Comparison of ENCODE assay signal across 1 cellular context in the genomic region with DNA sequence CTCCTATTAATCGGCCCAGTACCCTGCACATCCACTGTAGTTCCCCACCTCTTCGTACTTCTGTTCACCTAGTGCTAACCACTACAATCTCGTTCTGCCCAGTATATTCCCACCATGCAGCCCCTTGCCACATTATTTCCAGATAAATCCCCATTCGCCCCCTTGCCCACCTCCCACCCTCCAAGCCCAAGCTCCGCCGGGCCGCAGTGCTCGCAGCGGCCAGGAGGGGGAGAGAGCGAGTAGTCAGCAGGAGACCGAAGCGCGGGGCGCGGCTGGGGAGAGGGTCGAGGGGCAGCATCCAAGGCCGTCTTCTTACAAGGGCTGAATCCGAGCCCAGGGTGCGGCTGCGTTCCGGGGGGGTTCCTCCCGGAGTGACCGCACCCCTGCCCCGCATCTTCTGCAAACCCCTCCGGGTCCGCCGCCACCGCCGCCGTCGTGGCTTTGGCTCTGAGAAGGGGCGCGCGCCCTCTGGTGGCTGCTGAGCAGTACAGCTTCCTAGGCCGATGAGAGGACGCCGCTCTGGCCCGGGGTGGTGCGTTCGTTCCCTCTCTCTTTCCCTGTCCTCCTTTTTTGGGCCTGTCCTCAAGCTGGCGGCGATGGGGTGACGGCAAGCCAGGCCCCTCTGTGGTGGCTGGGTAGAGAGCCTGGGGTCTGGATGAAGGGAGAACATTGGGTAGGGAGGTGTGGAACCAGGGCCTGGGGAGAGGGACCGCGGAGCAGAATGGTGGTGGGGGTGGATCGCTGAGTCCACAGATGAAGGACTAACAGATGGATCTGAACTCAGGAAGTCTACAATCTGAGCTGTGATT.
TF ChIP-seq lines count a peak whose summit lies in the region.

No MANE protein-coding gene starts in this region.

TF ChIP-seq in HepG2, 621 proteins besides CTCF, POLR2A, EP300 and RAD21 (continued from another document):
- TF ChIP-seq ZMYM2 (CRISPR knock-in tag; IDR thresholded peaks at IDR 0.05) (peak; percentile 96), ATRX (CRISPR knock-in tag; IDR thresholded peaks at IDR 0.05; ENCODE audit: borderline replicate concordance) (no peak), SYNCRIP (IDR thresholded peaks at IDR 0.05; ENCODE audit: insufficient read depth, low read depth, low read length) (no peak), HOXA3 (CRISPR knock-in tag; IDR thresholded peaks at IDR 0.05) (peak; percentile 45; the same call in 1 of the 2 replicates), NFE2L2 (IDR thresholded peaks at IDR 0.05; ENCODE audit: low read length) (no peak), FOXK2 (IDR thresholded peaks at IDR 0.05) (no peak), ZFP37 (CRISPR knock-in tag; IDR thresholded peaks at IDR 0.05; ENCODE audit: borderline replicate concordance) (peak; percentile 60; the same call in 1 of the 2 replicates), ZBTB7A (CRISPR knock-in tag; IDR thresholded peaks at IDR 0.05) (peak; percentile 15; the same call in 1 of the 2 replicates), ZNF124 (CRISPR knock-in tag; IDR thresholded peaks at IDR 0.05) (no peak)
- TF ChIP-seq, protein P1, sequence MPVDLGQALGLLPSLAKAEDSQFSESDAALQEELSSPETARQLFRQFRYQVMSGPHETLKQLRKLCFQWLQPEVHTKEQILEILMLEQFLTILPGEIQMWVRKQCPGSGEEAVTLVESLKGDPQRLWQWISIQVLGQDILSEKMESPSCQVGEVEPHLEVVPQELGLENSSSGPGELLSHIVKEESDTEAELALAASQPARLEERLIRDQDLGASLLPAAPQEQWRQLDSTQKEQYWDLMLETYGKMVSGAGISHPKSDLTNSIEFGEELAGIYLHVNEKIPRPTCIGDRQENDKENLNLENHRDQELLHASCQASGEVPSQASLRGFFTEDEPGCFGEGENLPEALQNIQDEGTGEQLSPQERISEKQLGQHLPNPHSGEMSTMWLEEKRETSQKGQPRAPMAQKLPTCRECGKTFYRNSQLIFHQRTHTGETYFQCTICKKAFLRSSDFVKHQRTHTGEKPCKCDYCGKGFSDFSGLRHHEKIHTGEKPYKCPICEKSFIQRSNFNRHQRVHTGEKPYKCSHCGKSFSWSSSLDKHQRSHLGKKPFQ (CRISPR knock-in tag; IDR thresholded peaks at IDR 0.05; ENCODE audit: insufficient replicate concordance), result peak; percentile 58
- TF ChIP-seq, protein P2, sequence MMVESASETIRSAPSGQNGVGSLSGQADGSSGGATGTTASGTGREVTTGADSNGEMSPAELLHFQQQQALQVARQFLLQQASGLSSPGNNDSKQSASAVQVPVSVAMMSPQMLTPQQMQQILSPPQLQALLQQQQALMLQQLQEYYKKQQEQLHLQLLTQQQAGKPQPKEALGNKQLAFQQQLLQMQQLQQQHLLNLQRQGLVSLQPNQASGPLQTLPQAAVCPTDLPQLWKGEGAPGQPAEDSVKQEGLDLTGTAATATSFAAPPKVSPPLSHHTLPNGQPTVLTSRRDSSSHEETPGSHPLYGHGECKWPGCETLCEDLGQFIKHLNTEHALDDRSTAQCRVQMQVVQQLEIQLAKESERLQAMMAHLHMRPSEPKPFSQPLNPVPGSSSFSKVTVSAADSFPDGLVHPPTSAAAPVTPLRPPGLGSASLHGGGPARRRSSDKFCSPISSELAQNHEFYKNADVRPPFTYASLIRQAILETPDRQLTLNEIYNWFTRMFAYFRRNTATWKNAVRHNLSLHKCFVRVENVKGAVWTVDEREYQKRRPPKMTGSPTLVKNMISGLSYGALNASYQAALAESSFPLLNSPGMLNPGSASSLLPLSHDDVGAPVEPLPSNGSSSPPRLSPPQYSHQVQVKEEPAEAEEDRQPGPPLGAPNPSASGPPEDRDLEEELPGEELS (CRISPR knock-in tag; IDR thresholded peaks at IDR 0.05), result peak; percentile 13; the same call in 1 of the 2 replicates
